7 cellular contexts compared by ENCODE assay signal in the genomic region with DNA sequence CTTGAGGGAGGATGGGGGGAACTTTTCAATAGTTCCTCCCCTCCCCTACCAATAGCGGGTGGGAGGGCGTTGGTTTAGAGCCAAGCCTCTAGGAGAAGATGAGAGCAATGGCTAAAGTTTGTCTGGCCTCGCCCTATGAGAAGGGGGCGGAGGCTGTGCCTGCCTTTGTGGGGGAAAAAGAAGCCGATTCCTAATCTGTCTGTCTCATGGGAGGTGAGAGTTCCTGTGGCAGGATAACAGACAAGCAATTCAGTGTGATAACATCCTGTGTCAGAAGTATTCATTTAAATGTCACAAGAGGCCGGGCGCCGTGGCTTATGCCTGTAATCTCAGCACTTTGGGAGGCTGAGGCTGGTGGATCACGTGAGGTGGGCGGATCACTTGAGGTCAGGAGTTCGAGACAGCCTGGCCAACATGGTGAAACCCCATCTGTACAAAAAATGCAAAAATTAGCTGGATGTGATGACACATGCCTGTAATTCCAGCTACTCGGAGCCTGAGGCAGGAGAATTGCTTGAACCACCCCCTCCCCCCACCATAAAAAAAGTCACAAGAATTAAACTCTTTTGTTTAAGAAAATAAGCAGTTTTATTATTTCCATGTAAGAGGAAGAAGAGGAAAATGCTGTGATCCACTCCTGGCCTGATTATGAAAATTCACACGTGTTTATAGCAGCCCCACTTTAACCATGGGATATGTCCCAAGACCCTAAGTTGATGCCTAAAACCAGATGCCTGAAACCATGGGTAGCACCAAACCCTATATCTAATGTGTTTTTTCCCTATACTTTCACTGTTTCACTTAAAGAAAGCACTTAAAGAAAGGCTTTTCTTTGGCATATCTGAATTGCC. TPM values are rescaled to one million over a fixed set of nuclear protein-coding genes. Genes with fewer than 3 reads are reported as not detected.
DNase-seq lines count a peak whose midpoint lies in the region; ATAC-seq and TF ChIP-seq lines count a peak whose summit lies in the region.

No MANE protein-coding gene starts in this region.

- H3K4me3 Mint-ChIP-seq in mesothelial cell of epicardium = peak overlapping the region; percentile 94

- no peaks in the 10 kb centered on the region for H3K27me3 Mint-ChIP-seq in mesothelial cell of epicardium (ENCODE audit: low read depth)

- H3K4me1 ChIP-seq in BE2C = no peaks in the 10 kb centered on the region

- DNase-seq in Jurkat, Clone E6-1 (ENCODE audit: low read depth, low spot score) = peak; percentile 88
- DNase-seq in activated CD4-positive, alpha-beta T cell treated with anti-CD3 and anti-CD28 coated beads for 48 hours = peak; percentile 94
- DNase-seq in dermis microvascular lymphatic vessel endothelial cell (ENCODE audit: low read depth in 2 of 2) (peak; percentile 46 to 78), mesothelial cell of epicardium (ENCODE audit: low spot score in 2 of 2, unreplicated experiment in 2 of 2) (peak in 1 of 2 experiments; percentile 49), BE2C (no peak)
- peak; percentile 65 to 73 for DNase-seq in stimulated activated CD8-positive, alpha-beta memory T cell treated with anti-CD3 and anti-CD28 coated beads, Interleukin-4, amount 100 ng/mL, for 1 hour (ENCODE audit: low read depth in 2 of 2, low spot score in 1 of 2)

- H3K4me1 Mint-ChIP-seq in mesothelial cell of epicardium = peaks cover 43% of the 10 kb centered on the region

- ATAC-seq in GM19324 (IDR thresholded peaks at IDR 0.05; ENCODE audit: low FRiP score, unreplicated experiment) = peak; percentile 53

- H3K27me3 ChIP-seq in BE2C = peaks cover 45% of the 10 kb centered on the region

- H3K27ac Mint-ChIP-seq in mesothelial cell of epicardium = peak overlapping the region; percentile 98

- no peaks in the 10 kb centered on the region for H3K9me3 ChIP-seq in BE2C

- H3K36me3 Mint-ChIP-seq in mesothelial cell of epicardium = peaks cover 10% of the 10 kb centered on the region

- H3K4me3 ChIP-seq in Jurkat, Clone E6-1 (ENCODE audit: low read length) = peak overlapping the region; percentile 88
- no peak overlapping the region for H3K4me3 ChIP-seq in BE2C (ENCODE audit: low read depth, low read length)

- no peaks in the 10 kb centered on the region for H3K36me3 ChIP-seq in BE2C

- TF ChIP-seq CTCF in mesothelial cell of epicardium (IDR thresholded peaks at IDR 0.05; ENCODE audit: unreplicated experiment) (no peak), BE2C (IDR thresholded peaks at IDR 0.05; ENCODE audit: low read depth, low read length) (no peak)

- no peaks in the 10 kb centered on the region for H3K9me3 Mint-ChIP-seq in mesothelial cell of epicardium

RNA-seq across cellular contexts. Expression of a gene that starts 1.7 kb away (rescaled TPM):
- polyA plus RNA-seq in Jurkat, Clone E6-1 (2012; ENCODE audit: insufficient read depth, insufficient read length) = 7.8 TPM
- 21.2 and 35.9 TPM in 2 replicates for total RNA-seq in dermis microvascular lymphatic vessel endothelial cell
- total RNA-seq in mesothelial cell of epicardium = 46.2 to 50.0 TPM (median 46.9 TPM) in 3 replicates
- not detected for polyA plus RNA-seq in BE2C (2012; ENCODE audit: insufficient read depth, insufficient read length, low read depth)

RNA-seq across cellular contexts. Expression of a gene that starts 50.4 kb away (rescaled TPM):
- polyA plus RNA-seq in Jurkat, Clone E6-1 (2012; ENCODE audit: insufficient read depth, insufficient read length) = not detected
- total RNA-seq in dermis microvascular lymphatic vessel endothelial cell = not detected in 2 replicates
- not detected in 3 replicates for total RNA-seq in mesothelial cell of epicardium
- not detected for polyA plus RNA-seq in BE2C (2012; ENCODE audit: insufficient read depth, insufficient read length, low read depth)
